In the genomic region with DNA sequence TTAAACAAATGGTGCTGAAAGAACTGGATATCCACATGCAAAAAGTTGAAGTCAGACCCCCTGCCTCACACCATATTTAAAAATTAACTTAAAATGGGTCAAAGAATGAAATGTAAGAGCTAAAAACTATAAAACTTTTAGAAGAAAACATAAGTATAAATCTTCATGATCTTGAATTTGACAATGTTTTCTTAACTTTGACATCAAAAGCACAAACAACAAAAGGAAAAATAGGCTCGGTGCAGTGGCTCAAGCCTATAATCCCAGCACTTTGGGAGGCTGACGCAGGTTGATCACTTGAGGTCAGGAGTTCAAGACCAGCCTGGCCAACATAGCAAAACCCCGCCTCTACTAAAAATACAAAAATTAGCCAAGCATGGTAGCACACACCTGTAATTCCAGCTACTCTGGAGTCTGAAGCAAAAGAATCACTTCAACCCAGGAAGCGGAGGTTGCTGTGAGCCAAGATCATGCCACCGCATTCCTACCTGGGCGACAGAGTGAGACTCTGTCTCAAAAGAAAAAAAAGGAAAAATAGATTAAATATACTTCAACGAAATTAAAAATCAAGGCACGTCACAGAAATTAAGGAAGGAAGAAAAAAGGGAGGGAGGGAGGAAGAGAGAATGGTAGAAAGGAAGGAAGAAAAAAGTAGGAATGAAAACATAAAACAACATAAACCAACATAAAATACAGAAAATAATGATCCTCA, we compare ENCODE assay signal across 8 cellular contexts. TPM values are rescaled to one million over a fixed set of nuclear protein-coding genes. Genes with fewer than 3 reads are reported as not detected.
DNase-seq lines count a peak whose midpoint lies in the region; ATAC-seq and TF ChIP-seq lines count a peak whose summit lies in the region.

No MANE protein-coding gene starts in this region.

- H3K4me3 ChIP-seq in right lobe of liver = peak overlapping the region; percentile 85 to 92 (median 85)
- peak overlapping the region in 3 of 4 donors; percentile 70 to 95 (median 72) for H3K4me3 ChIP-seq in transverse colon

- peaks cover 59% of the 10 kb centered on the region for H3K36me3 Mint-ChIP-seq in activated T-cell treated with anti-CD3 and anti-CD28 coated beads, Interleukin-2, amount 50 U/mL, for 24 hours (ENCODE audit: low read depth)
- peaks cover 45% of the 10 kb centered on the region for H3K36me3 Mint-ChIP-seq in activated naive CD8-positive, alpha-beta T cell treated with anti-CD3 and anti-CD28 coated beads, Interleukin-2, amount 50 U/mL, for 24 hours (ENCODE audit: low read depth)

- H3K9me3 ChIP-seq in right lobe of liver = no peaks in the 10 kb centered on the region
- H3K9me3 ChIP-seq in transverse colon = no peaks in the 10 kb centered on the region

- DNase-seq in activated T-cell treated with anti-CD3 and anti-CD28 coated beads, Interleukin-2, amount 50 U/mL, for 24 hours = no peak
- no peak for DNase-seq in activated T-cell treated with anti-CD3 and anti-CD28 coated beads for 4 hours
- DNase-seq in activated naive CD8-positive, alpha-beta T cell treated with anti-CD3 and anti-CD28 coated beads, Interleukin-2, amount 50 U/mL, for 24 hours = no peak
- DNase-seq in right lobe of liver = no peak
- no peak for DNase-seq in transverse colon
- DNase-seq in UCSD-AML1 (lab: John Stamatoyannopoulos, UW; ENCODE audit: unreplicated experiment) = no peak
- DNase-seq in NCI-H774 (lab: John Stamatoyannopoulos, UW) = no peak
- DNase-seq in hippocampal formation (lab: John Stamatoyannopoulos, UW) = no peak

- H3K9me3 Mint-ChIP-seq in activated T-cell treated with anti-CD3 and anti-CD28 coated beads, Interleukin-2, amount 50 U/mL, for 24 hours = no peaks in the 10 kb centered on the region
- no peaks in the 10 kb centered on the region for H3K9me3 Mint-ChIP-seq in activated naive CD8-positive, alpha-beta T cell treated with anti-CD3 and anti-CD28 coated beads, Interleukin-2, amount 50 U/mL, for 24 hours

- H3K4me1 Mint-ChIP-seq in activated T-cell treated with anti-CD3 and anti-CD28 coated beads, Interleukin-2, amount 50 U/mL, for 24 hours (ENCODE audit: low read depth) = peaks cover 60% of the 10 kb centered on the region
- H3K4me1 Mint-ChIP-seq in activated naive CD8-positive, alpha-beta T cell treated with anti-CD3 and anti-CD28 coated beads, Interleukin-2, amount 50 U/mL, for 24 hours = peaks cover 60% of the 10 kb centered on the region

- ATAC-seq in activated naive CD8-positive, alpha-beta T cell treated with anti-CD3 and anti-CD28 coated beads, Interleukin-2, amount 50 U/mL, for 24 hours = no peak
- no peak for ATAC-seq in right lobe of liver

- no peak for TF ChIP-seq POLR2A in right lobe of liver (IDR thresholded peaks at IDR 0.05)
- TF ChIP-seq POLR2A in transverse colon (IDR thresholded peaks at IDR 0.05) = no peak

- H3K4me3 Mint-ChIP-seq in activated T-cell treated with anti-CD3 and anti-CD28 coated beads, Interleukin-2, amount 50 U/mL, for 24 hours = peak overlapping the region; percentile 96
- H3K4me3 Mint-ChIP-seq in activated naive CD8-positive, alpha-beta T cell treated with anti-CD3 and anti-CD28 coated beads, Interleukin-2, amount 50 U/mL, for 24 hours = peak overlapping the region; percentile 96

- H3K27me3 ChIP-seq in right lobe of liver (no peaks in the 10 kb centered on the region), transverse colon (no peaks in the 10 kb centered on the region)

- WGBS in right lobe of liver (ENCODE audit: insufficient coverage, low coverage, low lambda C conversion rate, missing lambda C conversion rate) = 66% methylated on average over 8 of the region's 8 CpGs
- WGBS in transverse colon (ENCODE audit: low coverage in 1 of 2), 2 donors = 73 to 83% methylated on average over 3 to 8 of the region's 8 CpGs

- in situ Hi-C loops in transverse colon (cut with MboI; ENCODE audit: low pct_ligation_motif_present in 1 of 4, low pct_unique_long_range_greater_than_20kb in 1 of 4, low sequenced_read_pairs in 3 of 4) = loop anchor here in 1 of 4 donors (10.0 kb wide), 1 partner anchor 73 kb away; no protein-coding TSS in a partner anchor

- H3K27me3 Mint-ChIP-seq in activated T-cell treated with anti-CD3 and anti-CD28 coated beads, Interleukin-2, amount 50 U/mL, for 24 hours = no peaks in the 10 kb centered on the region
- no peaks in the 10 kb centered on the region for H3K27me3 Mint-ChIP-seq in activated naive CD8-positive, alpha-beta T cell treated with anti-CD3 and anti-CD28 coated beads, Interleukin-2, amount 50 U/mL, for 24 hours

- intact Hi-C loops in right lobe of liver (cut with DNase I) = loop anchor here (5.0 kb wide), 2 partner anchors 36 to 66 kb away; no protein-coding TSS in a partner anchor
- intact Hi-C loops in transverse colon (cut with DNase I; ENCODE audit: low total_unique reads) = no loop called here

- H3K36me3 ChIP-seq in right lobe of liver (no peaks in the 10 kb centered on the region), transverse colon (no peaks in the 10 kb centered on the region)

- TF ChIP-seq EP300 in transverse colon (IDR thresholded peaks at IDR 0.05; ENCODE audit: low read depth) = no peak

- no peak for TF ChIP-seq CTCF in right lobe of liver (IDR thresholded peaks at IDR 0.05)
- no peak for TF ChIP-seq CTCF in transverse colon (IDR thresholded peaks at IDR 0.05)

- H3K4me1 ChIP-seq in right lobe of liver (peaks cover 0 to 16% (median 7%) of the 10 kb centered on the region in 4 donors), transverse colon (peaks cover 0 to 19% (median 13%) of the 10 kb centered on the region in 4 donors)

- peak overlapping the region; percentile 77 to 95 (median 93) for H3K27ac ChIP-seq in right lobe of liver
- H3K27ac ChIP-seq in transverse colon = peak overlapping the region; percentile 90 to 96 (median 92)

- H3K27ac Mint-ChIP-seq in activated T-cell treated with anti-CD3 and anti-CD28 coated beads, Interleukin-2, amount 50 U/mL, for 24 hours = peak overlapping the region; percentile 99
- H3K27ac Mint-ChIP-seq in activated naive CD8-positive, alpha-beta T cell treated with anti-CD3 and anti-CD28 coated beads, Interleukin-2, amount 50 U/mL, for 24 hours = peak overlapping the region; percentile 96

RNA-seq across cellular contexts. Expression of a gene that starts 1.5 kb away (rescaled TPM):
- 10 to 100 TPM; 15.9 to 41.4 (median 21.0) TPM for total RNA-seq in right lobe of liver
- 10 to 100 TPM in 3 of 4 donors, 1 to 10 TPM in 1; 9.4 to 65.7 (median 24.1) TPM for total RNA-seq in transverse colon

RNA-seq across cellular contexts. Expression of a gene that starts 30.8 kb away (rescaled TPM):
- total RNA-seq in right lobe of liver = 10 to 100 TPM in 2 of 6 experiments, 1 to 10 TPM in 4; 4.2 to 36.1 (median 5.8) TPM
- 10 to 100 TPM in 2 of 4 donors, not detected in 2; 14.2 to 14.8 TPM for total RNA-seq in transverse colon

RNA-seq across cellular contexts. Expression of a gene that starts 30.9 kb away (rescaled TPM):
- 10 to 100 TPM in 1 of 6 experiments, 1 to 10 TPM in 5; 5.1 to 10.0 (median 6.5) TPM for total RNA-seq in right lobe of liver
- total RNA-seq in transverse colon = 10 to 100 TPM in 3 of 4 donors, under 1 TPM in 1; 0.60 to 15.3 (median 14.5) TPM
